2 cellular contexts compared by ENCODE assay signal in the genomic region with DNA sequence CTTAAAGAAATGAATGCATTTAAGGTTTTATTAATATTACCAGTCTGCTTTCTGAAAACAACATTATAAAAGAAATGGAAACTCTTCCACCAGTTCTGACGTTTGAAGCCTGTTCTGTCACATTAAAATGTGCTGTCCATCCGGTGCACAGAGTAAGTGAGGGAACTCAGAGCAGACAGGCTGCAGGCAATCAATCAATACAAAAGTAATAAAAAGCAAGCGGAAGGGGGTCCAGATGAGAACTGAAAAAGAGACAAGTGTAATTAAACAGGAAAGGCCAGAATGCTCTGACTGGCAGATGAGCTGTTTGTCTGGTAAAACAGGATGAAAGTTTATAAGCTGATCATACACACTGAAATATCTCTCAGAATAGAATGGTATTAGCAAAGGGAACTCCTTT.
TF ChIP-seq lines count a peak whose summit lies in the region.

No MANE protein-coding gene starts in this region.

TF ChIP-seq in SK-N-SH, 30 proteins besides CTCF, POLR2A, EP300 and RAD21 (continued from another document):
- TF ChIP-seq, protein P1, sequence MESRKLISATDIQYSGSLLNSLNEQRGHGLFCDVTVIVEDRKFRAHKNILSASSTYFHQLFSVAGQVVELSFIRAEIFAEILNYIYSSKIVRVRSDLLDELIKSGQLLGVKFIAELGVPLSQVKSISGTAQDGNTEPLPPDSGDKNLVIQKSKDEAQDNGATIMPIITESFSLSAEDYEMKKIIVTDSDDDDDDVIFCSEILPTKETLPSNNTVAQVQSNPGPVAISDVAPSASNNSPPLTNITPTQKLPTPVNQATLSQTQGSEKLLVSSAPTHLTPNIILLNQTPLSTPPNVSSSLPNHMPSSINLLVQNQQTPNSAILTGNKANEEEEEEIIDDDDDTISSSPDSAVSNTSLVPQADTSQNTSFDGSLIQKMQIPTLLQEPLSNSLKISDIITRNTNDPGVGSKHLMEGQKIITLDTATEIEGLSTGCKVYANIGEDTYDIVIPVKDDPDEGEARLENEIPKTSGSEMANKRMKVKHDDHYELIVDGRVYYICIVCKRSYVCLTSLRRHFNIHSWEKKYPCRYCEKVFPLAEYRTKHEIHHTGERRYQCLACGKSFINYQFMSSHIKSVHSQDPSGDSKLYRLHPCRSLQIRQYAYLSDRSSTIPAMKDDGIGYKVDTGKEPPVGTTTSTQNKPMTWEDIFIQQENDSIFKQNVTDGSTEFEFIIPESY (IDR thresholded peaks at IDR 0.05; ENCODE audit: borderline replicate concordance, low read depth), result no peak
- TF ChIP-seq MAX (IDR thresholded peaks at IDR 0.05; ENCODE audit: low read depth) (no peak), GABPA (IDR thresholded peaks at IDR 0.05; ENCODE audit: low read depth) (no peak)

TF ChIP-seq in SK-N-SH treated with all-trans-retinoic acid at 6 μM for 48 hours, 23 proteins besides CTCF, POLR2A, EP300 and RAD21 (continued from another document):
- TF ChIP-seq, protein P2, sequence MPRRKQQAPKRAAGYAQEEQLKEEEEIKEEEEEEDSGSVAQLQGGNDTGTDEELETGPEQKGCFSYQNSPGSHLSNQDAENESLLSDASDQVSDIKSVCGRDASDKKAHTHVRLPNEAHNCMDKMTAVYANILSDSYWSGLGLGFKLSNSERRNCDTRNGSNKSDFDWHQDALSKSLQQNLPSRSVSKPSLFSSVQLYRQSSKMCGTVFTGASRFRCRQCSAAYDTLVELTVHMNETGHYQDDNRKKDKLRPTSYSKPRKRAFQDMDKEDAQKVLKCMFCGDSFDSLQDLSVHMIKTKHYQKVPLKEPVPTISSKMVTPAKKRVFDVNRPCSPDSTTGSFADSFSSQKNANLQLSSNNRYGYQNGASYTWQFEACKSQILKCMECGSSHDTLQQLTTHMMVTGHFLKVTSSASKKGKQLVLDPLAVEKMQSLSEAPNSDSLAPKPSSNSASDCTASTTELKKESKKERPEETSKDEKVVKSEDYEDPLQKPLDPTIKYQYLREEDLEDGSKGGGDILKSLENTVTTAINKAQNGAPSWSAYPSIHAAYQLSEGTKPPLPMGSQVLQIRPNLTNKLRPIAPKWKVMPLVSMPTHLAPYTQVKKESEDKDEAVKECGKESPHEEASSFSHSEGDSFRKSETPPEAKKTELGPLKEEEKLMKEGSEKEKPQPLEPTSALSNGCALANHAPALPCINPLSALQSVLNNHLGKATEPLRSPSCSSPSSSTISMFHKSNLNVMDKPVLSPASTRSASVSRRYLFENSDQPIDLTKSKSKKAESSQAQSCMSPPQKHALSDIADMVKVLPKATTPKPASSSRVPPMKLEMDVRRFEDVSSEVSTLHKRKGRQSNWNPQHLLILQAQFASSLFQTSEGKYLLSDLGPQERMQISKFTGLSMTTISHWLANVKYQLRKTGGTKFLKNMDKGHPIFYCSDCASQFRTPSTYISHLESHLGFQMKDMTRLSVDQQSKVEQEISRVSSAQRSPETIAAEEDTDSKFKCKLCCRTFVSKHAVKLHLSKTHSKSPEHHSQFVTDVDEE (CRISPR knock-in tag; IDR thresholded peaks at IDR 0.05), result no peak
- TF ChIP-seq TCF4 (CRISPR knock-in tag; IDR thresholded peaks at IDR 0.05; ENCODE audit: borderline replicate concordance) (no peak), POU6F1 (CRISPR knock-in tag; IDR thresholded peaks at IDR 0.05; ENCODE audit: borderline replicate concordance, low read depth) (no peak), SNAI2 (CRISPR knock-in tag; IDR thresholded peaks at IDR 0.05) (no peak), ZFP3 (CRISPR knock-in tag; IDR thresholded peaks at IDR 0.05) (no peak), RARB (CRISPR knock-in tag; IDR thresholded peaks at IDR 0.05) (no peak)
